ENCODE assay signal across 27 cellular contexts in the genomic region with DNA sequence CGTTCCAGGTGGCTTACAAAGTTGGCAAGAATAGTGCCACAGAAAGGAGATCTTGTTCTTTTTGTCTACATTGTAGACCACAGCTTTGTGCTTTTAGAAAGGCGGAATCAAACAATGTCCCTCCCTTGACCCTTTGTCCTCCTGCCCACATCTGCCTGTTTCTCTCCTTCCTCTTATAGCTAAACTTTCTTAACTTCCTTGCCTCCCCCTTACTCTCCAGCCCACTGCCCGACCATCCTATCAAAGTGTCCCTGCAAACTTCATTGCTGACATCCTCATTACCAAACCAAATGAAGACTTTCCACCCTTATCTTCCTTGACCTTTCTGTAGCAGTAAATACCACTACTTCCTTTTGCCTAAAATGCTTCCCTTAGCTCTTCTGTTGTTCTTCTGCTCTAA. TPM values are rescaled to one million over a fixed set of nuclear protein-coding genes. Genes with fewer than 3 reads are reported as not detected.
DNase-seq lines count a peak whose midpoint lies in the region; ATAC-seq and TF ChIP-seq lines count a peak whose summit lies in the region.
"Had no signal": no experiment of that assay in that cellular context is flagged by ENCODE, and none has a peak within 500 bp of the region (broad histone marks: within the 10 kb centered on the region; RNA-seq: fewer than 3 reads in every experiment).

No MANE protein-coding gene starts in this region.

- no peak overlapping the region for H3K4me3 Mint-ChIP-seq in activated CD8-positive, alpha-beta T cell treated with anti-CD3 and anti-CD28 coated beads, Interleukin-2, amount 10 ng/mL, durations not matched to agents 7 days and 5 days
- H3K4me3 Mint-ChIP-seq: activated B cell treated with CpG ODN at 0.5 μM for 24 hours; activated CD4-positive, alpha-beta memory T cell treated with anti-CD3 and anti-CD28 coated beads for 36 hours; nephron progenitor cell had no signal

- ATAC-seq in activated CD8-positive, alpha-beta T cell treated with anti-CD3 and anti-CD28 coated beads, Interleukin-2, amount 10 ng/mL, durations not matched to agents 7 days and 5 days = no peak
- ATAC-seq in lower lobe of right lung = peak; percentile 32 to 61
- no peak for ATAC-seq in HG03520 (IDR thresholded peaks at IDR 0.05; ENCODE audit: unreplicated experiment)
- no peak for ATAC-seq in GM18870 (IDR thresholded peaks at IDR 0.05; ENCODE audit: unreplicated experiment)
- ATAC-seq: mucosa of descending colon had no signal

- no peaks in the 10 kb centered on the region for H3K79me2 ChIP-seq in Loucy (ENCODE audit: insufficient read depth, low read length)
- H3K79me2 ChIP-seq: parathyroid adenoma had no signal

- H3K4me1 ChIP-seq in Loucy (ENCODE audit: insufficient read depth, low read length, poor library complexity, severe bottlenecking) (peaks cover 67% of the 10 kb centered on the region), lower lobe of right lung (peaks cover 3% of the 10 kb centered on the region)
- H3K4me1 ChIP-seq: parathyroid adenoma, right atrium auricular region had no signal

- H3K27ac Mint-ChIP-seq in activated CD8-positive, alpha-beta T cell treated with anti-CD3 and anti-CD28 coated beads, Interleukin-2, amount 10 ng/mL, durations not matched to agents 7 days and 5 days = peak overlapping the region; percentile 28
- H3K27ac Mint-ChIP-seq: activated B cell treated with CpG ODN at 0.5 μM for 24 hours; activated CD4-positive, alpha-beta memory T cell treated with anti-CD3 and anti-CD28 coated beads for 36 hours; nephron progenitor cell had no signal

- peak; percentile 69 for DNase-seq in CMK (ENCODE audit: low read depth)
- no peak for DNase-seq in activated CD8-positive, alpha-beta T cell treated with anti-CD3 and anti-CD28 coated beads, Interleukin-2, amount 10 ng/mL, durations not matched to agents 7 days and 5 days
- DNase-seq in lower lobe of right lung = no peak
- no peak for DNase-seq in stimulated activated CD4-positive, alpha-beta T cell treated with anti-CD3 and anti-CD28 coated beads, Interleukin-2, amount 100 ng/mL, for 48 hours
- DNase-seq: activated B cell treated with CpG ODN at 0.5 μM for 24 hours; activated CD4-positive, alpha-beta memory T cell treated with anti-CD3 and anti-CD28 coated beads for 36 hours; activated gamma-delta T cell; amygdala; DMS 273 treated with DMSO at 0.1 percent for 48 hours; effector CD4-positive, alpha-beta T cell; EL; GOT3; heart right ventricle; mucosa of descending colon; NCI-H1694; nephron progenitor cell; stimulated activated CD4-positive, alpha-beta T cell treated with anti-CD3 and anti-CD28 coated beads, Interleukin-2, amount 100 ng/mL, for 24 hours had no signal

- H2AFZ ChIP-seq in Loucy (ENCODE audit: low read length) = peak overlapping the region; percentile 54; the same call in 1 of the 2 replicates
- H2AFZ ChIP-seq: parathyroid adenoma had no signal

- no peak for TF ChIP-seq CTCF in Loucy (conservative IDR thresholded peaks at IDR 0.05; ENCODE audit: low read length)
- TF ChIP-seq CTCF in lower lobe of right lung (IDR thresholded peaks at IDR 0.05) = no peak

- H3K4me2 ChIP-seq in Loucy (ENCODE audit: low read depth, low read length, poor library complexity, severe bottlenecking) = peak overlapping the region; percentile 16

- intact Hi-C loops in lower lobe of right lung (cut with DNase I) = no loop called here

- H3K9me2 ChIP-seq in Loucy (replicated peaks; ENCODE audit: low read depth, low read length) = no peaks in the 10 kb centered on the region

- peaks cover 56% of the 10 kb centered on the region for H3K4me1 Mint-ChIP-seq in activated CD8-positive, alpha-beta T cell treated with anti-CD3 and anti-CD28 coated beads, Interleukin-2, amount 10 ng/mL, durations not matched to agents 7 days and 5 days (ENCODE audit: low read depth)
- H3K4me1 Mint-ChIP-seq: activated B cell treated with CpG ODN at 0.5 μM for 24 hours, nephron progenitor cell had no signal

- H3K36me3 Mint-ChIP-seq in activated CD8-positive, alpha-beta T cell treated with anti-CD3 and anti-CD28 coated beads, Interleukin-2, amount 10 ng/mL, durations not matched to agents 7 days and 5 days (ENCODE audit: low read depth) = peaks cover 3% of the 10 kb centered on the region
- H3K36me3 Mint-ChIP-seq: activated CD4-positive, alpha-beta memory T cell treated with anti-CD3 and anti-CD28 coated beads for 36 hours had no signal

- H3K27me3 ChIP-seq in Loucy (ENCODE audit: insufficient read depth, low read length, poor library complexity, severe bottlenecking) (no peaks in the 10 kb centered on the region), lower lobe of right lung (ENCODE audit: low read depth) (no peaks in the 10 kb centered on the region)
- H3K27me3 ChIP-seq: right atrium auricular region had no signal

- H3K36me3 ChIP-seq in Loucy (ENCODE audit: insufficient read depth, low read length) = no peaks in the 10 kb centered on the region
- H3K36me3 ChIP-seq in lower lobe of right lung = no peaks in the 10 kb centered on the region
- H3K36me3 ChIP-seq: heart right ventricle, right atrium auricular region had no signal

- H3K9ac ChIP-seq in Loucy (ENCODE audit: low read depth, low read length, poor library complexity, severe bottlenecking) = peak overlapping the region; percentile 22
- H3K9ac ChIP-seq: parathyroid adenoma had no signal

- H3F3A ChIP-seq in Loucy (ENCODE audit: low read depth) = peaks cover 17% of the 10 kb centered on the region; the same call in 1 of the 2 replicates

- H3K9me3 ChIP-seq in Loucy (ENCODE audit: insufficient read depth, low read depth, low read length) = no peaks in the 10 kb centered on the region
- H3K9me3 ChIP-seq in lower lobe of right lung = no peaks in the 10 kb centered on the region
- H3K9me3 ChIP-seq: heart right ventricle, mucosa of descending colon, right atrium auricular region had no signal

- H3K27ac ChIP-seq in lower lobe of right lung = no peak overlapping the region
- H3K27ac ChIP-seq: heart right ventricle, parathyroid adenoma, right atrium auricular region, RWPE1 had no signal

- POLR2A ChIA-PET in activated CD8-positive, alpha-beta T cell treated with anti-CD3 and anti-CD28 coated beads, Interleukin-2, amount 10 ng/mL, durations not matched to agents 7 days and 5 days (lab: Charles Lee) = interaction anchor here (1.9 kb wide), 1 partner anchor 69 kb away, joined by 5 read pairs; no protein-coding TSS in a partner anchor

- H4K20me1 ChIP-seq in Loucy (ENCODE audit: insufficient read depth, low read length, poor library complexity, severe bottlenecking) = no peaks in the 10 kb centered on the region

- H3K9me3 Mint-ChIP-seq in activated CD8-positive, alpha-beta T cell treated with anti-CD3 and anti-CD28 coated beads, Interleukin-2, amount 10 ng/mL, durations not matched to agents 7 days and 5 days (ENCODE audit: insufficient read depth) = no peaks in the 10 kb centered on the region
- H3K9me3 Mint-ChIP-seq: activated B cell treated with CpG ODN at 0.5 μM for 24 hours; activated CD4-positive, alpha-beta memory T cell treated with anti-CD3 and anti-CD28 coated beads for 36 hours; nephron progenitor cell had no signal

- H3K27me3 Mint-ChIP-seq in activated CD8-positive, alpha-beta T cell treated with anti-CD3 and anti-CD28 coated beads, Interleukin-2, amount 10 ng/mL, durations not matched to agents 7 days and 5 days (ENCODE audit: low read depth) = no peaks in the 10 kb centered on the region
- H3K27me3 Mint-ChIP-seq: activated B cell treated with CpG ODN at 0.5 μM for 24 hours; activated CD4-positive, alpha-beta memory T cell treated with anti-CD3 and anti-CD28 coated beads for 36 hours had no signal

- H3K4me3 ChIP-seq in Loucy (ENCODE audit: low read length, poor library complexity, severe bottlenecking) = no peak overlapping the region
- H3K4me3 ChIP-seq in lower lobe of right lung = no peak overlapping the region
- H3K4me3 ChIP-seq: heart right ventricle, mucosa of descending colon, right atrium auricular region had no signal

- CTCF ChIA-PET in activated CD8-positive, alpha-beta T cell treated with anti-CD3 and anti-CD28 coated beads, Interleukin-2, amount 10 ng/mL, durations not matched to agents 7 days and 5 days (lab: Charles Lee) = interaction anchor here (0.6 to 2.1 kb wide), 6 partner anchors 9 to 78 kb away, joined by 3 to 10 read pairs (median 4); no protein-coding TSS in a partner anchor

RNA-seq across cellular contexts. Expression of gene SELP, which starts 5.0 kb away (rescaled TPM):
- total RNA-seq in activated CD8-positive, alpha-beta T cell treated with anti-CD3 and anti-CD28 coated beads, Interleukin-2, amount 10 ng/mL, durations not matched to agents 7 days and 5 days = under 1 TPM in 1 of 2 experiments, not detected in 1; 0.13 TPM
- 21.4 TPM for total RNA-seq in lower lobe of right lung
- total RNA-seq: bronchial epithelial cell, NCI-H460, SK-MEL-5 had no signal

RNA-seq across cellular contexts. Expression of gene F5, which starts 38.6 kb away (rescaled TPM):
- 1 to 10 TPM; 1.4 to 1.6 TPM for total RNA-seq in activated CD8-positive, alpha-beta T cell treated with anti-CD3 and anti-CD28 coated beads, Interleukin-2, amount 10 ng/mL, durations not matched to agents 7 days and 5 days
- total RNA-seq in lower lobe of right lung = 4.2 TPM
- total RNA-seq: bronchial epithelial cell, lung microvascular endothelial cell, NCI-H460, SK-MEL-5 had no signal

Comparison
In these comparisons a context has a peak if more than half of its experiments do, and no peak if none do; other contexts are left out.
1. ATAC-seq: peak in lower lobe of right lung (2 of 2); none in activated CD8-positive, alpha-beta T cell treated with anti-CD3 and anti-CD28 coated beads, Interleukin-2, amount 10 ng/mL, durations not matched to agents 7 days and 5 days (single experiment), HG03520 (single experiment) and GM18870 (single experiment).
2. RNA of gene SELP, which starts 5.0 kb away (total RNA-seq): 21.4 TPM in lower lobe of right lung (single experiment); 0.13 TPM in activated CD8-positive, alpha-beta T cell treated with anti-CD3 and anti-CD28 coated beads, Interleukin-2, amount 10 ng/mL, durations not matched to agents 7 days and 5 days; every median in the first group is over 10 times any median in the second.